1 cellular context compared by ENCODE assay signal in the genomic region with DNA sequence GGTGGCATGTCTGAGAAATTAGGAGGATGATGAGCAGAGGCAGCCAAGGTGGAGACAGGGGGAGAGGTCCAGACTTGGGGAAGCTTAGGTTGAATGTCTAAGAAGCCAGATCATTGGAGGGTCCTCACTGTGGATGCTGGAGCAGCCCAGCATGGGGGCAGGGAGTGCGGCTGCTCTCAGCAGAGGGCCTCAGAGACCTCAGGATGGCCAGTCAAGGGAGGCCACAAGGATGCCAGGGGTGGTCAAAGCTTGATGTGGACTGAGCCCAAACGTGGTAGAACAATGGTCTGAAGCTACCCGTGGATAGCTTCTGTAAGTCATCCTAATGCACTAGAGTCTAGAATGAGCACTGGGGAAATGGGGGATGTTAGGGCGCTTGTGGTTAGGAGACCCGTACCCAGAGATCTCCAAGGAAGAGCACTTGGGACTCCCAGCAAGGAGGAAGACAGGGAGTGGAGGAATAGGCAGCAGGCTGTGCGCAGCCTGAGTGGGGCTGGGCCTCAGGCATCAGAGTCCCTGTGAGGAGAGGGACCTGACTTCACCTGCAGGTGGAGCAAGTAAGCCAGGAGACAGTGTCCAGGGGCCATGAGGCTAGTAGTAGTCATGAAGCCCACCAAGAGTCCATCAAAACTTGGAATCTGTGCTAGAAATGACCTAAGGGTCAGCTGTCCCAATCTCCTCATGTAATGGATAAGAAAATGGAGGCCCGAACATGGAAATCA.
TF ChIP-seq lines count a peak whose summit lies in the region.

No MANE protein-coding gene starts in this region.

TF ChIP-seq in endothelial cell of umbilical vein, 7 proteins besides CTCF, POLR2A, EP300 and RAD21:
- TF ChIP-seq FOS (IDR thresholded peaks at IDR 0.05; ENCODE audit: borderline replicate concordance, insufficient read depth, low read length) (no peak), MYC (IDR thresholded peaks at IDR 0.05; ENCODE audit: low read depth, low read length) (no peak), POLR2AphosphoS5 (IDR thresholded peaks at IDR 0.05; ENCODE audit: insufficient read depth, low read depth, low read length) (no peak), JUN (IDR thresholded peaks at IDR 0.05; ENCODE audit: borderline replicate concordance, insufficient read depth, insufficient read length, low read depth) (no peak), EZH2 (IDR thresholded peaks at IDR 0.05; ENCODE audit: borderline replicate concordance, low read depth, low read length, severe bottlenecking) (no peak), GATA2 (IDR thresholded peaks at IDR 0.05; ENCODE audit: insufficient read depth, insufficient read length, low read depth, low read length) (no peak)
- TF ChIP-seq, protein P1, sequence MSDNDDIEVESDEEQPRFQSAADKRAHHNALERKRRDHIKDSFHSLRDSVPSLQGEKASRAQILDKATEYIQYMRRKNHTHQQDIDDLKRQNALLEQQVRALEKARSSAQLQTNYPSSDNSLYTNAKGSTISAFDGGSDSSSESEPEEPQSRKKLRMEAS (IDR thresholded peaks at IDR 0.05; ENCODE audit: insufficient read depth, insufficient read length): no peak
